Comparison of ENCODE assay signal across 9 cellular contexts in the genomic region with DNA sequence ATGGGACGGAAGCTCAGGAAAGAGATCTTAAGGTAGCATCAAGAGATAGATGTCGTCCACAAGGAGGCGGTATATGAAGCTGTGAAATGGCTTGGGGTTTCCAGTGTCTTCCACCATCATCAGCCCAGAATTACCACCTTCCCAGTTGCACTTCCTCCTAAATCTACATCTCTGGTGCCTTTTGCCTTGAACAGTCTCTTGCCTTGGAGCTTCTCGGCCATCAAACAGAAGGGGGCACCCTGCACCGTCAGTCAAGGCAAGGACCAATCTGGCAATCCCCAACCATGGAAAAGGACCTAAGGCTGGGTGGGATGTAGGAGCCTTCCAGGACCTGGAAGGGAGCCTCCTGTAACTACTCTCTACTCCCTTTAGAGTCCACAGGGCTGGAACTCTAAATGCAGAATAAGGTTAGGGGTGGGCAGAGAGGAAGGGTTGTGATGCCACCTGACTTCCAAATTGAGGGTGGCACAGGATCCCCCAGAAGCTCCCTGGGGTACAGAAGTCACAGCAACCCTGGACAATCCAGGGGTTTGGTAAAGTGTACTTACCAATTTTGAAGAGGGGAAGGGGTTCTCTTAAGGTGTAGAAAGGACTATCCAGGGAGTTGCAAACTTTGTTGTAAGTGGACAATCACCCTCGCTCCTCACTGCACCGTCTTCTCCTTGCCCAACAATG. TPM values are rescaled to one million over a fixed set of nuclear protein-coding genes. Genes with fewer than 3 reads are reported as not detected.
DNase-seq lines count a peak whose midpoint lies in the region; ATAC-seq and TF ChIP-seq lines count a peak whose summit lies in the region.
"Had no signal": no experiment of that assay in that cellular context is flagged by ENCODE, and none has a peak within 500 bp of the region (broad histone marks: within the 10 kb centered on the region; RNA-seq: fewer than 3 reads in every experiment).

No MANE protein-coding gene starts in this region.

- H3K9me3 ChIP-seq in ES-I3 (ENCODE audit: control insufficient read depth, insufficient read depth, low read length) (no peaks in the 10 kb centered on the region), tibial nerve (no peaks in the 10 kb centered on the region)

- peak overlapping the region; percentile 76 for H3K27ac ChIP-seq in caudate nucleus (ENCODE audit: low read depth, low read length)
- H3K27ac ChIP-seq in tibial nerve, result no peak overlapping the region

- no peak for TF ChIP-seq EP300 in tibial nerve (IDR thresholded peaks at IDR 0.05)

- H3K9me3 Mint-ChIP-seq in nephron, result no peaks in the 10 kb centered on the region

- in situ Hi-C loops in KBM-7 (cut with MboI; ENCODE audit: low pct_unique_long_range_greater_than_20kb, low sequenced_read_pairs), result no loop called here

- DNase-seq in KBM-7 (peak; percentile 6), caudate nucleus (lab: John Stamatoyannopoulos, UW) (peak in 15 of 61 donors; percentile 4 to 45 (median 24)), tibial nerve (ENCODE audit: low spot score in 2 of 2) (no peak), SKM-1 treated with dmso at 0.1 percent for 144 hours (lab: John Stamatoyannopoulos, UW; ENCODE audit: unreplicated experiment) (no peak)
- DNase-seq: activated CD4-positive, CD25-positive, alpha-beta regulatory T cell had no signal

- peak overlapping the region; percentile 69; the same call in 1 of the 2 replicates for H3K9ac ChIP-seq in ES-I3 (ENCODE audit: low read depth, low read length)

- H3K4me1 Mint-ChIP-seq in nephron, result no peaks in the 10 kb centered on the region

- peak; percentile 32 to 45 (median 37) for TF ChIP-seq CTCF in nephron (IDR thresholded peaks at IDR 0.05; ENCODE audit: unreplicated experiment in 3 of 3)
- TF ChIP-seq CTCF in tibial nerve (IDR thresholded peaks at IDR 0.05), result peak in 1 of 5 experiments; percentile 15

- no peak for ATAC-seq in HG03378 (IDR thresholded peaks at IDR 0.05; ENCODE audit: unreplicated experiment)
- no peak for ATAC-seq in GM19035 (IDR thresholded peaks at IDR 0.05; ENCODE audit: unreplicated experiment)

- H3K27ac Mint-ChIP-seq in nephron, result no peak overlapping the region

- H3K36me3 Mint-ChIP-seq in nephron (ENCODE audit: low read depth), result no peaks in the 10 kb centered on the region

- WGBS in tibial nerve, 2 donors, result 52 to 56% methylated on average over 7 of the region's 7 CpGs

- peaks cover 7% of the 10 kb centered on the region; the same call in 1 of the 2 replicates for H3K4me1 ChIP-seq in ES-I3 (ENCODE audit: insufficient read depth, low read length)
- peaks cover 0 to 14% (median 0%) of the 10 kb centered on the region in 4 donors for H3K4me1 ChIP-seq in tibial nerve

- peaks cover 78% of the 10 kb centered on the region for H3K27me3 Mint-ChIP-seq in nephron (ENCODE audit: low read depth)

- peaks cover 0 to 32% of the 10 kb centered on the region in 2 donors for H3K27me3 ChIP-seq in tibial nerve

- H3K4me3 Mint-ChIP-seq in nephron, result peak overlapping the region; percentile 74 to 84 (median 82)

- no peaks in the 10 kb centered on the region for H3K36me3 ChIP-seq in ES-I3 (ENCODE audit: insufficient read depth, low read length)
- H3K36me3 ChIP-seq in tibial nerve, result no peaks in the 10 kb centered on the region

- H3K4me3 ChIP-seq in tibial nerve, result peak overlapping the region in 1 of 4 donors; percentile 50

- no peak for TF ChIP-seq POLR2A in tibial nerve (IDR thresholded peaks at IDR 0.05)

RNA-seq across cellular contexts. Expression of a gene that starts 1.0 kb away (rescaled TPM):
- total RNA-seq in tibial nerve, result 1 to 10 TPM; 1.2 to 7.0 (median 5.4) TPM
